1 cellular context compared by ENCODE assay signal in genomic region chr5:134749415-134749814, GRCh38.
TF ChIP-seq lines count a peak whose summit lies in the region.

No MANE protein-coding gene starts in this region.

TF ChIP-seq in GM12878, 131 proteins besides CTCF, POLR2A, EP300 and RAD21:
- TF ChIP-seq RUNX3 (IDR thresholded peaks at IDR 0.05; ENCODE audit: low read length) (0 out of 2 replicates have a peak, but pooled peaks have one; percentile 18), RB1 (IDR thresholded peaks at IDR 0.05; ENCODE audit: borderline replicate concordance) (no peak), TCF12 (IDR thresholded peaks at IDR 0.05; ENCODE audit: low read depth, low read length) (no peak), HDAC6 (IDR thresholded peaks at IDR 0.05; ENCODE audit: unreplicated experiment) (no peak)
TF ChIP-seq in GM12878: peak in this region for 1.
